In genomic region chr7:100428967-100429636, GRCh38 we compare ENCODE assay signal across 1 cellular context.
TF ChIP-seq lines count a peak whose summit lies in the region.

No MANE protein-coding gene starts in this region.

TF ChIP-seq in HepG2, 621 proteins besides CTCF, POLR2A, EP300 and RAD21 (continues in another document):
- TF ChIP-seq ZNF597 (CRISPR knock-in tag; IDR thresholded peaks at IDR 0.05) (0 out of 2 replicates have a peak, but pooled peaks have one; percentile 2), POGZ (CRISPR knock-in tag; IDR thresholded peaks at IDR 0.05) (no peak), JARID2 (CRISPR knock-in tag; IDR thresholded peaks at IDR 0.05; ENCODE audit: insufficient replicate concordance) (no peak), ZNF572 (CRISPR knock-in tag; IDR thresholded peaks at IDR 0.05) (no peak), U2AF2 (IDR thresholded peaks at IDR 0.05; ENCODE audit: low read depth, low read length) (peak; percentile 21), SP2 (CRISPR knock-in tag; IDR thresholded peaks at IDR 0.05) (no peak), ZNF576 (CRISPR knock-in tag; IDR thresholded peaks at IDR 0.05) (no peak), RERE (CRISPR knock-in tag; IDR thresholded peaks at IDR 0.05; ENCODE audit: low read depth) (no peak), ZNF337 (CRISPR knock-in tag; IDR thresholded peaks at IDR 0.05; ENCODE audit: borderline replicate concordance, low read depth) (no peak), ZNF563 (CRISPR knock-in tag; IDR thresholded peaks at IDR 0.05) (peak; percentile 87; the same call in 1 of the 2 replicates), NR0B2 (CRISPR knock-in tag; IDR thresholded peaks at IDR 0.05) (peak; percentile 53; the same call in 1 of the 2 replicates), SMC3 (IDR thresholded peaks at IDR 0.05; ENCODE audit: low read length) (no peak), ZFP1 (CRISPR knock-in tag; IDR thresholded peaks at IDR 0.05) (no peak; the same call in 1 of the 2 replicates), ZNF350 (CRISPR knock-in tag; IDR thresholded peaks at IDR 0.05; ENCODE audit: borderline replicate concordance, low read depth) (no peak; the same call in 1 of the 2 replicates), ARNT (IDR thresholded peaks at IDR 0.05) (no peak), ZSCAN30 (CRISPR knock-in tag; IDR thresholded peaks at IDR 0.05) (no peak), SMARCC2 (IDR thresholded peaks at IDR 0.05) (no peak), SAFB2 (CRISPR knock-in tag; IDR thresholded peaks at IDR 0.05; ENCODE audit: borderline replicate concordance, low read depth) (no peak; the same call in 1 of the 2 replicates), CHD4 (IDR thresholded peaks at IDR 0.05; ENCODE audit: borderline replicate concordance, low read length) (no peak), FIP1L1 (IDR thresholded peaks at IDR 0.05; ENCODE audit: borderline replicate concordance, insufficient read depth, low read depth, low read length) (no peak), NBN (conservative IDR thresholded peaks at IDR 0.05) (no peak), ZSCAN9 (CRISPR knock-in tag; IDR thresholded peaks at IDR 0.05; ENCODE audit: borderline replicate concordance) (no peak; the same call in none of the 2 replicates), ZNF550 (CRISPR knock-in tag; IDR thresholded peaks at IDR 0.05; ENCODE audit: borderline replicate concordance) (no peak), KIAA2018 (CRISPR knock-in tag; IDR thresholded peaks at IDR 0.05; ENCODE audit: borderline replicate concordance) (no peak), SIX4 (CRISPR knock-in tag; IDR thresholded peaks at IDR 0.05) (no peak), NFATC3 (CRISPR knock-in tag; IDR thresholded peaks at IDR 0.05) (peak; percentile 36), ZBTB49 (CRISPR knock-in tag; IDR thresholded peaks at IDR 0.05; ENCODE audit: borderline replicate concordance) (no peak), ZNF460 (CRISPR knock-in tag; IDR thresholded peaks at IDR 0.05; ENCODE audit: borderline replicate concordance) (no peak), ZNF782 (CRISPR knock-in tag; IDR thresholded peaks at IDR 0.05; ENCODE audit: borderline replicate concordance) (0 out of 2 replicates have a peak, but pooled peaks have one; percentile 30), PAXIP1 (CRISPR knock-in tag; conservative IDR thresholded peaks at IDR 0.05) (peak; percentile 59; the same call in 1 of the 2 replicates), RARG (CRISPR knock-in tag; IDR thresholded peaks at IDR 0.05; ENCODE audit: low read depth) (no peak), ZNF839 (CRISPR knock-in tag; IDR thresholded peaks at IDR 0.05; ENCODE audit: borderline replicate concordance) (no peak), IRF1 (CRISPR knock-in tag; IDR thresholded peaks at IDR 0.05; ENCODE audit: low read depth) (no peak), ZFYVE20 (CRISPR knock-in tag; IDR thresholded peaks at IDR 0.05; ENCODE audit: borderline replicate concordance, low read depth) (no peak), ZNF75D (CRISPR knock-in tag; IDR thresholded peaks at IDR 0.05; ENCODE audit: borderline replicate concordance) (no peak)
